Comparison of ENCODE assay signal across 17 cellular contexts in genomic region chr2:204046145-204046544, GRCh38.
DNase-seq lines count a peak whose midpoint lies in the region; ATAC-seq, FAIRE-seq and TF ChIP-seq lines count a peak whose summit lies in the region.
"Had no signal": no experiment of that assay in that cellular context is flagged by ENCODE, and none has a peak within 500 bp of the region (broad histone marks: within the 10 kb centered on the region; RNA-seq: fewer than 3 reads in every experiment).

No MANE protein-coding gene starts in this region.

- H3K4me1 ChIP-seq in BLaER1 (peaks cover 7% of the 10 kb centered on the region; the same call in 1 of the 2 replicates), kidney (ENCODE audit: control insufficient read depth in 1 of 2, insufficient read depth in 1 of 2, low read depth in 1 of 2, low read length in 2 of 2) (no peaks in the 10 kb centered on the region), neuronal stem cell (ENCODE audit: control insufficient read depth in 2 of 2, insufficient read depth in 1 of 2, low read depth in 1 of 2, low read length in 2 of 2) (peaks cover 0 to 3% of the 10 kb centered on the region in 2 donors)
- H3K4me1 ChIP-seq: tibial nerve had no signal

- H3K36me3 Mint-ChIP-seq in T-helper 17 cell (ENCODE audit: low read depth), result peaks cover 2% of the 10 kb centered on the region
- H3K36me3 Mint-ChIP-seq: natural killer cell treated with Interleukin-12 subunit alpha and Interleukin-12 subunit beta and Interleukin-15 and Interleukin-18, amount 100 ng/mL, for 72 hours had no signal

- no peak overlapping the region for H3K4me3 Mint-ChIP-seq in T-helper 17 cell
- H3K4me3 Mint-ChIP-seq: activated CD4-positive, alpha-beta T cell treated with anti-CD3 and anti-CD28 coated beads for 36 hours; IgD-negative memory B cell; natural killer cell treated with Interleukin-12 subunit alpha and Interleukin-12 subunit beta and Interleukin-15 and Interleukin-18, amount 100 ng/mL, for 72 hours had no signal

- no peak overlapping the region for H3K14ac ChIP-seq in neuronal stem cell (ENCODE audit: low read length)

- no peak for TF ChIP-seq CTCF in kidney (IDR thresholded peaks at IDR 0.05; ENCODE audit: borderline replicate concordance, extremely low read depth, insufficient read depth)

- FAIRE-seq in GM19239 (lab: Jason Lieb, UNC) (peak; percentile 93), kidney (lab: Jason Lieb, UNC) (no peak)
- FAIRE-seq: endometrium had no signal

- H2BK120ac ChIP-seq in neuronal stem cell (ENCODE audit: low read depth, low read length), result no peak overlapping the region

- H4K20me1 ChIP-seq in BLaER1, result no peaks in the 10 kb centered on the region

- no peak overlapping the region for H4K91ac ChIP-seq in neuronal stem cell (ENCODE audit: low read depth, low read length, poor library complexity)

- intact Hi-C loops in kidney (cut with DNase I), result no loop called here

- no peak overlapping the region for H4K8ac ChIP-seq in neuronal stem cell (ENCODE audit: low read depth, low read length)

- H3K23ac ChIP-seq in neuronal stem cell (ENCODE audit: low read depth, low read length, poor library complexity), result no peak overlapping the region

- H3K27ac ChIP-seq in BLaER1, result no peak overlapping the region
- H3K27ac ChIP-seq in kidney (ENCODE audit: low read depth in 2 of 2, low read length in 2 of 2), result no peak overlapping the region
- no peak overlapping the region for H3K27ac ChIP-seq in neuronal stem cell (replicated peaks; ENCODE audit: low read length)
- H3K27ac ChIP-seq: skin epidermis, tibial nerve had no signal

- no peak overlapping the region for H2BK12ac ChIP-seq in neuronal stem cell (ENCODE audit: low read length)

- H3K27ac Mint-ChIP-seq in T-helper 17 cell, result no peak overlapping the region
- H3K27ac Mint-ChIP-seq: activated CD4-positive, alpha-beta T cell treated with anti-CD3 and anti-CD28 coated beads for 36 hours; IgD-negative memory B cell; natural killer cell treated with Interleukin-12 subunit alpha and Interleukin-12 subunit beta and Interleukin-15 and Interleukin-18, amount 100 ng/mL, for 72 hours had no signal

- ATAC-seq in GM21786 (IDR thresholded peaks at IDR 0.05; ENCODE audit: unreplicated experiment) (peak; percentile 69), HG03159 (IDR thresholded peaks at IDR 0.05; ENCODE audit: unreplicated experiment) (peak; percentile 74), T-helper 17 cell (no peak)
- ATAC-seq: activated CD4-positive, alpha-beta T cell treated with anti-CD3 and anti-CD28 coated beads for 36 hours; natural killer cell treated with Interleukin-12 subunit alpha and Interleukin-12 subunit beta and Interleukin-15 and Interleukin-18, amount 100 ng/mL, for 72 hours had no signal

- peaks cover 22% of the 10 kb centered on the region for H3K4me1 Mint-ChIP-seq in T-helper 17 cell

- H3K27me3 ChIP-seq in BLaER1, result no peaks in the 10 kb centered on the region
- H3K27me3 ChIP-seq in neuronal stem cell (ENCODE audit: control insufficient read depth in 3 of 3, insufficient read depth in 3 of 3, low read depth in 1 of 3, low read length in 3 of 3), result peaks cover 0 to 2% (median 0%) of the 10 kb centered on the region in 3 experiments
- H3K27me3 ChIP-seq: tibial nerve had no signal

- no peak overlapping the region for H2BK15ac ChIP-seq in neuronal stem cell (ENCODE audit: low read length)

- no peaks in the 10 kb centered on the region for H3K36me3 ChIP-seq in BLaER1
- H3K36me3 ChIP-seq in kidney (ENCODE audit: control insufficient read depth in 1 of 2, insufficient read depth in 2 of 2, low read length in 2 of 2), result no peaks in the 10 kb centered on the region
- H3K36me3 ChIP-seq in neuronal stem cell (replicated peaks in 1 of 2; ENCODE audit: control insufficient read depth in 2 of 2, insufficient read depth in 2 of 2, low read length in 2 of 2), result no peaks in the 10 kb centered on the region
- H3K36me3 ChIP-seq: tibial nerve had no signal

- no CpG with 5 or more reads among the region's 2 CpGs for WGBS in neuronal stem cell (ENCODE audit: extremely low coverage in 2 of 2, insufficient read length in 2 of 2, insufficient replicate concordance in 1 of 2), 2 donors

- H3K9ac ChIP-seq in BLaER1, result no peak overlapping the region
- H3K9ac ChIP-seq in kidney (ENCODE audit: low read length in 2 of 2), result no peak overlapping the region
- no peak overlapping the region for H3K9ac ChIP-seq in neuronal stem cell (ENCODE audit: low read depth, low read length, poor library complexity)

- no peak overlapping the region for H2AFZ ChIP-seq in neuronal stem cell (ENCODE audit: low read length)

- H2BK5ac ChIP-seq in neuronal stem cell (ENCODE audit: low read length), result no peak overlapping the region

- H3K4ac ChIP-seq in neuronal stem cell (ENCODE audit: low read length), result no peak overlapping the region

- DNase-seq in GM19239 (ENCODE audit: insufficient read length, low spot score) (peak; percentile 32), T-helper 17 cell (no peak), kidney (no peak), iPS-NIHi11 (ENCODE audit: low spot score) (no peak), neuronal stem cell (ENCODE audit: low spot score) (no peak)
- DNase-seq: 8988T; activated CD4-positive, alpha-beta T cell treated with anti-CD3 and anti-CD28 coated beads for 36 hours; COR-L47; NCI-H1694 had no signal

- H3K79me1 ChIP-seq in neuronal stem cell (ENCODE audit: low read depth, low read length), result no peaks in the 10 kb centered on the region

- no peak overlapping the region for H3K4me3 ChIP-seq in BLaER1
- no peak overlapping the region for H3K4me3 ChIP-seq in kidney (ENCODE audit: low read length in 2 of 2)
- no peak overlapping the region for H3K4me3 ChIP-seq in neuronal stem cell (ENCODE audit: low read length in 2 of 2)
- H3K4me3 ChIP-seq: skin epidermis, tibial nerve had no signal

- no peaks in the 10 kb centered on the region for H3K27me3 Mint-ChIP-seq in T-helper 17 cell
- H3K27me3 Mint-ChIP-seq: activated CD4-positive, alpha-beta T cell treated with anti-CD3 and anti-CD28 coated beads for 36 hours had no signal

- peaks cover 4% of the 10 kb centered on the region; the same call in 1 of the 2 replicates for H3K9me3 ChIP-seq in BLaER1
- no peaks in the 10 kb centered on the region for H3K9me3 ChIP-seq in T-helper 17 cell (ENCODE audit: control insufficient read depth, low read length, poor library complexity, severe bottlenecking)
- H3K9me3 ChIP-seq in kidney (ENCODE audit: control insufficient read depth in 1 of 2, low read length in 2 of 2), result no peaks in the 10 kb centered on the region
- H3K9me3 ChIP-seq in neuronal stem cell (replicated peaks in 1 of 2; ENCODE audit: control insufficient read depth in 2 of 2, insufficient read depth in 1 of 2, low read depth in 1 of 2, low read length in 2 of 2), result peaks cover 0 to 1% of the 10 kb centered on the region in 2 donors

- H3K4me2 ChIP-seq in BLaER1 (peak overlapping the region; percentile 35), neuronal stem cell (ENCODE audit: insufficient read depth, low read length, poor library complexity, severe bottlenecking) (no peak overlapping the region)

- no peak overlapping the region for H2AK5ac ChIP-seq in neuronal stem cell (ENCODE audit: low read depth, low read length)

- no peak overlapping the region for H3K18ac ChIP-seq in neuronal stem cell (ENCODE audit: low read length)
